8 cellular contexts compared by ENCODE assay signal in genomic region chr19:17304386-17305047, GRCh38. TPM values are rescaled to one million over a fixed set of nuclear protein-coding genes. Genes with fewer than 3 reads are reported as not detected.
DNase-seq lines count a peak whose midpoint lies in the region; ATAC-seq and TF ChIP-seq lines count a peak whose summit lies in the region.

No MANE protein-coding gene starts in this region.

- H3K4me3 Mint-ChIP-seq in CD14-positive monocyte: peak overlapping the region in 1 of 2 donors; percentile 90
- peak overlapping the region; percentile 91 for H3K4me3 Mint-ChIP-seq in neural progenitor cell

- H3K4me3 ChIP-seq in coronary artery: no peak overlapping the region
- H3K4me3 ChIP-seq in neural progenitor cell: no peak overlapping the region

- H3F3A ChIP-seq in neural progenitor cell (ENCODE audit: low read depth): peaks cover 43% of the 10 kb centered on the region

- intact Hi-C loops in CD14-positive monocyte (cut with micrococcal nuclease): loop anchor here in 1 of 2 donors (2.0 to 5.0 kb wide), 2 partner anchors 33 to 38 kb away; partner anchors contain the start of genes BABAM1 and GTPBP3

- no peak overlapping the region for H3K9ac ChIP-seq in neural progenitor cell

- no peak for DNase-seq in CD14-positive monocyte (ENCODE audit: low spot score)
- DNase-seq in coronary artery (ENCODE audit: low spot score): no peak
- no peak for DNase-seq in neural progenitor cell (ENCODE audit: low spot score)
- DNase-seq in foreskin melanocyte: no peak
- no peak for DNase-seq in NCI-H1694 (lab: John Stamatoyannopoulos, UW)
- no peak for DNase-seq in NOMO-1 (lab: John Stamatoyannopoulos, UW; ENCODE audit: unreplicated experiment in 2 of 2)

- H3K4me1 Mint-ChIP-seq in CD14-positive monocyte: peaks cover 35% of the 10 kb centered on the region
- peaks cover 36% of the 10 kb centered on the region for H3K4me1 Mint-ChIP-seq in neural progenitor cell

- peaks cover 4% of the 10 kb centered on the region; the same call in 1 of the 2 replicates for H3K36me3 ChIP-seq in KOPT-K1 (ENCODE audit: insufficient read depth, low read length)
- H3K36me3 ChIP-seq in neural progenitor cell: no peaks in the 10 kb centered on the region

- peaks cover 6% of the 10 kb centered on the region for H3K4me1 ChIP-seq in neural progenitor cell

- H3K9me3 ChIP-seq in KOPT-K1 (ENCODE audit: insufficient read depth, low read length, poor library complexity, severe bottlenecking) (no peaks in the 10 kb centered on the region), neural progenitor cell (ENCODE audit: low read depth) (no peaks in the 10 kb centered on the region)

- peaks cover 11% of the 10 kb centered on the region for H3K79me2 ChIP-seq in neural progenitor cell (ENCODE audit: low read depth)

- H3K27ac ChIP-seq in KOPT-K1 (ENCODE audit: low read depth, low read length, poor library complexity, severe bottlenecking) (peak overlapping the region; percentile 93), coronary artery (peak overlapping the region; percentile 90 to 94), neural progenitor cell (no peak overlapping the region)

- H3K36me3 Mint-ChIP-seq in CD14-positive monocyte: peaks cover 5 to 15% of the 10 kb centered on the region in 2 donors
- peaks cover 5% of the 10 kb centered on the region for H3K36me3 Mint-ChIP-seq in neural progenitor cell

- H2AFZ ChIP-seq in neural progenitor cell (replicated peaks): no peak overlapping the region

- peaks cover under 1% of the 10 kb centered on the region for H4K20me1 ChIP-seq in neural progenitor cell (ENCODE audit: low read depth)

- ATAC-seq in GM19395 (IDR thresholded peaks at IDR 0.05; ENCODE audit: unreplicated experiment): no peak

- peaks cover 0 to 1% (median 0%) of the 10 kb centered on the region in 7 donors for H3K9me3 Mint-ChIP-seq in CD14-positive monocyte
- no peaks in the 10 kb centered on the region for H3K9me3 Mint-ChIP-seq in neural progenitor cell

- H3K27ac Mint-ChIP-seq in CD14-positive monocyte (peak overlapping the region; percentile 19 to 93 (median 90)), neural progenitor cell (no peak overlapping the region)

- H3K27me3 ChIP-seq in neural progenitor cell: no peaks in the 10 kb centered on the region

- no peak overlapping the region for H3K4me2 ChIP-seq in neural progenitor cell

- H3K27me3 Mint-ChIP-seq in CD14-positive monocyte (ENCODE audit: low read depth in 3 of 3): peaks cover 0 to 3% (median 0%) of the 10 kb centered on the region in 3 donors
- H3K27me3 Mint-ChIP-seq in neural progenitor cell (ENCODE audit: insufficient read depth, low read depth): peaks cover 7% of the 10 kb centered on the region

- no peak for TF ChIP-seq CTCF in CD14-positive monocyte (IDR thresholded peaks at IDR 0.05)
- no peak for TF ChIP-seq CTCF in coronary artery (IDR thresholded peaks at IDR 0.05)
- TF ChIP-seq CTCF in neural progenitor cell (IDR thresholded peaks at IDR 0.05): no peak

RNA-seq across cellular contexts. Expression of gene MRPL34, which starts 1.2 kb away (rescaled TPM):
- 100 to 1,000 TPM; 155 to 208 TPM for polyA plus RNA-seq in CD14-positive monocyte
- total RNA-seq in neural progenitor cell (ENCODE audit: low replicate concordance): 25.9 and 38.8 TPM in 2 replicates

RNA-seq across cellular contexts. Expression of gene ABHD8, which starts 1.3 kb away (rescaled TPM):
- polyA plus RNA-seq in CD14-positive monocyte: 10 to 100 TPM; 12.5 to 14.9 TPM
- 4.6 and 13.3 TPM in 2 replicates for total RNA-seq in neural progenitor cell (ENCODE audit: low replicate concordance)

RNA-seq across cellular contexts. Expression of gene DDA1, which starts 4.8 kb away (rescaled TPM):
- polyA plus RNA-seq in CD14-positive monocyte: 10 to 100 TPM; 22.5 to 23.8 TPM
- 21.9 and 27.7 TPM in 2 replicates for total RNA-seq in neural progenitor cell (ENCODE audit: low replicate concordance)

RNA-seq across cellular contexts. Expression of gene ANKLE1, which starts 22.8 kb away (rescaled TPM):
- 1 to 10 TPM; 1.3 to 2.2 TPM for polyA plus RNA-seq in CD14-positive monocyte
- total RNA-seq in neural progenitor cell (ENCODE audit: low replicate concordance): 2.3 and 3.3 TPM in 2 replicates

RNA-seq across cellular contexts. Expression of gene ANO8, which starts 30.1 kb away (rescaled TPM):
- under 1 TPM in 1 of 2 donors, not detected in 1; 0.11 TPM for polyA plus RNA-seq in CD14-positive monocyte
- total RNA-seq in neural progenitor cell (ENCODE audit: low replicate concordance): 11.4 and 25.0 TPM in 2 replicates
